Comparison of ENCODE assay signal across 20 cellular contexts in genomic region chr16:19837984-19838707, GRCh38. TPM values are rescaled to one million over a fixed set of nuclear protein-coding genes. Genes with fewer than 3 reads are reported as not detected.
A peak's percentile ranks its signal among the peaks of the same experiment; 100 is the strongest.
DNase-seq lines count a peak whose midpoint lies in the region; ATAC-seq and TF ChIP-seq lines count a peak whose summit lies in the region.
"Had no signal": no experiment of that assay in that cellular context is flagged by ENCODE, and none has a peak within 500 bp of the region (broad histone marks: within the 10 kb centered on the region; RNA-seq: fewer than 3 reads in every experiment).

No MANE protein-coding gene starts in this region.

- H3K27me3 ChIP-seq in left ventricle myocardium inferior (ENCODE audit: low read depth) (no peaks in the 10 kb centered on the region), dorsolateral prefrontal cortex (no peaks in the 10 kb centered on the region), uterus (no peaks in the 10 kb centered on the region)
- H3K27me3 ChIP-seq: BLaER1 treated with 17β-estradiol and CSF1 and Interleukin-3, amounts not matched to agents 10 nM and 100 nM; esophagus muscularis mucosa; sigmoid colon; testis had no signal

- no peak overlapping the region for H3K27ac Mint-ChIP-seq in type B pancreatic cell

- no peaks in the 10 kb centered on the region for H3K9me3 Mint-ChIP-seq in type B pancreatic cell

- peaks cover 3% of the 10 kb centered on the region for H3K36me3 Mint-ChIP-seq in type B pancreatic cell

- DNase-seq in left ventricle myocardium inferior (no peak), left cardiac atrium (no peak), dorsolateral prefrontal cortex (no peak), uterus (no peak), NCI-H1694 (lab: John Stamatoyannopoulos, UW) (no peak), NCI-H1930 (lab: John Stamatoyannopoulos, UW) (no peak), type B pancreatic cell (ENCODE audit: extremely low spot score, unreplicated experiment) (no peak)
- DNase-seq: ACHN; activated effector memory CD4-positive, alpha-beta T cell treated with Interleukin-2 at 50 U/mL for 16 hours; Calu3; lower lobe of right lung; NCI-H1436; NCI-H2171 treated with DMSO at 0.1 percent for 48 hours; NCI-H748 treated with DMSO at 0.1 percent for 48 hours; SIG-M5; sigmoid colon; testis had no signal

- no peak for TF ChIP-seq POLR2A in uterus (IDR thresholded peaks at IDR 0.05)

- H3K27me3 Mint-ChIP-seq in type B pancreatic cell, result no peaks in the 10 kb centered on the region

- H3K4me3 Mint-ChIP-seq in type B pancreatic cell, result no peak overlapping the region

- intact Hi-C loops in left ventricle myocardium inferior (cut with micrococcal nuclease), result no loop called here
- intact Hi-C loops in left cardiac atrium (cut with DNase I), result no loop called here
- intact Hi-C loops in dorsolateral prefrontal cortex (cut with DNase I), result no loop called here
- intact Hi-C loops in uterus (cut with DNase I; ENCODE audit: low total_unique reads), result no loop called here

- TF ChIP-seq CTCF in left ventricle myocardium inferior (IDR thresholded peaks at IDR 0.05; ENCODE audit: borderline replicate concordance), result no peak
- TF ChIP-seq CTCF in dorsolateral prefrontal cortex (IDR thresholded peaks at IDR 0.05 in 54 of 56, conservative IDR thresholded peaks at IDR 0.05 in 2 of 56; ENCODE audit: low read depth in 1 of 56, partially characterized antibody in 56 of 56), result no peak
- TF ChIP-seq CTCF in uterus (IDR thresholded peaks at IDR 0.05), result no peak
- no peak for TF ChIP-seq CTCF in type B pancreatic cell (conservative IDR thresholded peaks at IDR 0.05)

- ATAC-seq in left cardiac atrium, result no peak
- ATAC-seq: lower lobe of right lung had no signal

- H3K4me1 Mint-ChIP-seq in type B pancreatic cell (ENCODE audit: unreplicated experiment), result peaks cover 15% of the 10 kb centered on the region

- no peaks in the 10 kb centered on the region for H3K36me3 ChIP-seq in left ventricle myocardium inferior
- H3K36me3 ChIP-seq in mesodermal cell (ENCODE audit: control insufficient read depth, insufficient read depth, low read length), result no peaks in the 10 kb centered on the region
- H3K36me3 ChIP-seq in uterus, result no peaks in the 10 kb centered on the region
- H3K36me3 ChIP-seq: BLaER1 treated with 17β-estradiol and CSF1 and Interleukin-3, amounts not matched to agents 10 nM and 100 nM; esophagus muscularis mucosa; lower lobe of right lung; sigmoid colon had no signal

- H3K4me1 ChIP-seq in left ventricle myocardium inferior, result peaks cover 57% of the 10 kb centered on the region
- no peaks in the 10 kb centered on the region for H3K4me1 ChIP-seq in mesodermal cell (ENCODE audit: control insufficient read depth, insufficient read depth, low read length, poor library complexity, severe bottlenecking)
- H3K4me1 ChIP-seq in uterus, result no peaks in the 10 kb centered on the region
- H3K4me1 ChIP-seq: lower lobe of right lung, testis had no signal

- no peak overlapping the region for H3K4me3 ChIP-seq in left ventricle myocardium inferior
- H3K4me3 ChIP-seq in dorsolateral prefrontal cortex, result peak overlapping the region in 1 of 59 donors; percentile 16
- no peak overlapping the region for H3K4me3 ChIP-seq in mesodermal cell (ENCODE audit: extremely low read depth, insufficient read depth, low read length, poor library complexity, severe bottlenecking)
- no peak overlapping the region for H3K4me3 ChIP-seq in uterus
- H3K4me3 ChIP-seq: BLaER1 treated with 17β-estradiol and CSF1 and Interleukin-3, amounts not matched to agents 10 nM and 100 nM; esophagus muscularis mucosa; lower lobe of right lung; sigmoid colon; testis had no signal

- H3K9me3 ChIP-seq in left ventricle myocardium inferior (replicated peaks) (no peaks in the 10 kb centered on the region), mesodermal cell (ENCODE audit: control insufficient read depth, low read length) (no peaks in the 10 kb centered on the region), uterus (no peaks in the 10 kb centered on the region)
- H3K9me3 ChIP-seq: BLaER1 treated with 17β-estradiol and CSF1 and Interleukin-3, amounts not matched to agents 10 nM and 100 nM; esophagus muscularis mucosa; lower lobe of right lung; sigmoid colon; testis had no signal

- WGBS in mesodermal cell (ENCODE audit: insufficient coverage in 2 of 2), 2 experiments, result 48 to 49% methylated on average over 12 to 13 of the region's 13 CpGs

- H3K27ac ChIP-seq in left ventricle myocardium inferior (replicated peaks) (peak overlapping the region; percentile 83), dorsolateral prefrontal cortex (peak overlapping the region in 58 of 59 donors; percentile 20 to 94 (median 82)), mesodermal cell (ENCODE audit: low read depth, low read length, severe bottlenecking) (peak overlapping the region; percentile 42), uterus (peak overlapping the region; percentile 22 to 27)
- H3K27ac ChIP-seq: BLaER1 treated with 17β-estradiol and CSF1 and Interleukin-3, amounts not matched to agents 10 nM and 100 nM; esophagus muscularis mucosa; lower lobe of right lung; sigmoid colon; testis had no signal

RNA-seq across cellular contexts. Expression of gene GPRC5B, which starts 46.5 kb away (rescaled TPM):
- 82.3 TPM for total RNA-seq in left ventricle myocardium inferior
- 10 to 100 TPM; 58.1 to 66.3 TPM for total RNA-seq in left cardiac atrium
- total RNA-seq in dorsolateral prefrontal cortex, result 1,000 to 10,000 TPM in 1 of 120 experiments, 100 to 1,000 TPM in 119; 255 to 1,354 (median 496) TPM
- polyA plus RNA-seq in mesodermal cell (2013, experiment 1 of 2), result 23.8 TPM
- polyA plus RNA-seq in mesodermal cell (2013, experiment 2 of 2), result 16.4 TPM
- 10 to 100 TPM; 16.5 to 53.0 (median 22.3) TPM for total RNA-seq in uterus
- total RNA-seq in type B pancreatic cell (ENCODE audit: low replicate concordance), result 25.8 and 53.8 TPM in 2 replicates

Comparison
In these comparisons a context has a peak if more than half of its experiments do, and no peak if none do; other contexts are left out.
1. H3K27ac ChIP-seq: peak in every context shown above with its lines; median percentile 83 in left ventricle myocardium inferior; 82 in dorsolateral prefrontal cortex; 42 in mesodermal cell; 24 in uterus.